Comparison of ENCODE assay signal across 12 cellular contexts in the genomic region with DNA sequence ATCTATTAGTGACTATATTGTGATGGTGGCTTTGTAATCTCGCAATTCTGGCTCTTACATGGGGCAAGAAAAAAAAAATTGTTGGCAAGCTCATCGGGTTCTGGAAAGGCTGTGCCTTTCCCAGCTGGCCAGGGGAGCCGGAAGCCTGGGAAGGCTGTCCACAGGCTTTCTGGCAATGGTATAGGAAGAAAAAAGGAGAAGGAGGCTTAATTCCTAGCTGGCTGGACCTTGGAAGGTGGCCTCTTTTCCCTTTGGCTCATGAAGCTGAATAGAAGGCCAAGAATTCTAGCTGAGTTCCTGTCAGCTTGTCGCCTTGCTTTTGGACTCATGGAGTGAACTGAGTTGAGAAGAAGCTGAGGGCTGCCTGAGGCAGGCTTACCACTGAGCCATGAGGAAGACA.
DNase-seq lines count a peak whose midpoint lies in the region; ATAC-seq and TF ChIP-seq lines count a peak whose summit lies in the region.
"Had no signal": no experiment of that assay in that cellular context is flagged by ENCODE, and none has a peak within 500 bp of the region (broad histone marks: within the 10 kb centered on the region; RNA-seq: fewer than 3 reads in every experiment).

No MANE protein-coding gene starts in this region.

- DNase-seq in AG08395 (ENCODE audit: low spot score), result peak; percentile 47
- peak; percentile 74 for DNase-seq in astrocyte of the hippocampus (ENCODE audit: low read depth, low spot score)
- peak; percentile 67 for DNase-seq in left ventricle myocardium superior
- DNase-seq in posterior vena cava (ENCODE audit: low spot score), result peak; percentile 86
- DNase-seq in NCI-H526 (lab: John Stamatoyannopoulos, UW), result no peak
- DNase-seq in NCI-H524 treated with DMSO at 0.1 percent for 48 hours (lab: John Stamatoyannopoulos, UW), result no peak
- no peak for DNase-seq in omental fat pad (ENCODE audit: low spot score)
- DNase-seq: DMS153, H7, NCI-H69 had no signal

- TF ChIP-seq CTCF in omental fat pad (IDR thresholded peaks at IDR 0.05), result no peak

- peak; percentile 98 for ATAC-seq in left ventricle myocardium superior
- no peak for ATAC-seq in HG02610 (IDR thresholded peaks at IDR 0.05; ENCODE audit: unreplicated experiment)
- no peak for ATAC-seq in omental fat pad (ENCODE audit: low FRiP score)
- ATAC-seq: activated naive CD4-positive, alpha-beta T cell treated with anti-CD3 and anti-CD28 coated beads, Interleukin-2, amount 50 U/mL, for 72 hours had no signal

- intact Hi-C loops in left ventricle myocardium superior (cut with micrococcal nuclease), result loop anchor here (10.0 kb wide), 1 partner anchor 511 kb away; no protein-coding TSS in a partner anchor
- intact Hi-C loops in posterior vena cava (cut with DNase I), result no loop called here

Comparison
In these comparisons a context has a peak if more than half of its experiments do, and no peak if none do; other contexts are left out.
1. DNase-seq: peak in AG08395 (single experiment), astrocyte of the hippocampus (single experiment), left ventricle myocardium superior (single experiment) and posterior vena cava (single experiment); none in NCI-H526 (0 of 2), NCI-H524 treated with DMSO at 0.1 percent for 48 hours (single experiment) and omental fat pad (single experiment).